ENCODE assay signal across 8 cellular contexts in genomic region chr14:49687942-49688700, GRCh38. TPM values are rescaled to one million over a fixed set of nuclear protein-coding genes. Genes with fewer than 3 reads are reported as not detected.
DNase-seq lines count a peak whose midpoint lies in the region; ATAC-seq and TF ChIP-seq lines count a peak whose summit lies in the region.

Gene POLE2 (minus strand): TSS chr14:49688214. CDS start chr14:49688203, 11 bp downstream.

- no peak for DNase-seq in AG04449 (ENCODE audit: low read depth, low spot score)
- DNase-seq in NCI-H226 = peak; percentile 48
- peak; percentile 85 for DNase-seq in activated CD4-positive, CD25-positive, alpha-beta regulatory T cell treated with anti-CD3 and anti-CD28 coated beads, Interleukin-2, amount 50 U/mL, for 72 hours
- peak; percentile 79 for DNase-seq in cerebellum (ENCODE audit: low spot score)
- peak; percentile 59 for DNase-seq in kidney glomerular epithelial cell (lab: John Stamatoyannopoulos, UW)
- DNase-seq in stimulated activated CD4-positive, alpha-beta T cell treated with anti-CD3 and anti-CD28 coated beads, Interleukin-15, amount 100 ng/mL, for 48 hours (ENCODE audit: low read depth in 2 of 2) = peak; percentile 65 to 79

- POLR2A ChIA-PET in AG04449 (lab: Yijun Ruan, JAX) = interaction anchor here (1.6 kb wide), 1 partner anchor 80 kb away, joined by 5 read pairs; the partner anchor contains the start of gene KLHDC2

- TF ChIP-seq CTCF in AG04449 (IDR thresholded peaks at IDR 0.05; ENCODE audit: insufficient read depth, low read length, missing control alignments) = no peak

- peak; percentile 85 for ATAC-seq in GM18867 (IDR thresholded peaks at IDR 0.05; ENCODE audit: unreplicated experiment)
- ATAC-seq in HG03097 (IDR thresholded peaks at IDR 0.05; ENCODE audit: low FRiP score, unreplicated experiment) = peak; percentile 75

- peak within 1 kb of the TSS; percentile 77 for H3K4me3 ChIP-seq in AG04449 (ENCODE audit: low read depth, low read length)

- CTCF ChIA-PET in AG04449 (lab: Yijun Ruan, JAX) = interaction anchor here (0.9 to 1.3 kb wide), 2 partner anchors 8 to 227 kb away, joined by 3 to 4 read pairs; no protein-coding TSS in a partner anchor

RNA-seq across cellular contexts. Expression of gene POLE2, which starts in this region (rescaled TPM):
- total RNA-seq in cerebellum = 18.8 TPM
